In genomic region chr12:113332688-113333087, GRCh38 we compare ENCODE assay signal across 17 cellular contexts. TPM values are rescaled to one million over a fixed set of nuclear protein-coding genes. Genes with fewer than 3 reads are reported as not detected.
DNase-seq lines count a peak whose midpoint lies in the region; ATAC-seq and TF ChIP-seq lines count a peak whose summit lies in the region.
"Had no signal": no experiment of that assay in that cellular context is flagged by ENCODE, and none has a peak within 500 bp of the region (broad histone marks: within the 10 kb centered on the region; RNA-seq: fewer than 3 reads in every experiment).

No MANE protein-coding gene starts in this region.

- H3K27me3 Mint-ChIP-seq in CD8-positive, alpha-beta memory T cell = no peaks in the 10 kb centered on the region
- H3K27me3 Mint-ChIP-seq in neural crest cell (ENCODE audit: low read depth) = peaks cover 34% of the 10 kb centered on the region

- POLR2A ChIA-PET in CD8-positive, alpha-beta memory T cell (lab: Charles Lee) = no interaction called here

- intact Hi-C loops in colonic mucosa (cut with DNase I) = no loop called here

- H3K9me3 Mint-ChIP-seq in CD8-positive, alpha-beta memory T cell = no peaks in the 10 kb centered on the region
- H3K9me3 Mint-ChIP-seq in neural crest cell = no peaks in the 10 kb centered on the region
- H3K9me3 Mint-ChIP-seq: T-helper 2 cell treated with Interferon-gamma antibody and Interleukin-4, amounts not matched to agents 5 μg/mL and 100 μg/mL, for 36 hours had no signal

- H3K9me3 ChIP-seq in BLaER1 (no peaks in the 10 kb centered on the region), colonic mucosa (no peaks in the 10 kb centered on the region), Peyer's patch (no peaks in the 10 kb centered on the region)
- H3K9me3 ChIP-seq in CD8-positive, alpha-beta memory T cell (ENCODE audit: low read length) = no peaks in the 10 kb centered on the region

- no peak for ATAC-seq in GM21737 (IDR thresholded peaks at IDR 0.05; ENCODE audit: unreplicated experiment)
- no peak for ATAC-seq in GM21717 (IDR thresholded peaks at IDR 0.05; ENCODE audit: unreplicated experiment)

- H3K27ac ChIP-seq in BLaER1 (no peak overlapping the region), colonic mucosa (no peak overlapping the region), Peyer's patch (no peak overlapping the region)
- H3K27ac ChIP-seq in CD8-positive, alpha-beta memory T cell (ENCODE audit: low read depth, low read length) = no peak overlapping the region

- DNase-seq in CD8-positive, alpha-beta memory T cell = no peak
- DNase-seq in colonic mucosa (no peak), neural crest cell (ENCODE audit: low read depth, low spot score) (no peak), Peyer's patch (no peak), NCI-H128 (lab: John Stamatoyannopoulos, UW; ENCODE audit: unreplicated experiment) (no peak)
- DNase-seq: activated CD4-positive, alpha-beta T cell treated with anti-CD3 and anti-CD28 coated beads, Interleukin-2, amount 50 U/mL, for 1 hour; activated T-cell treated with anti-CD3 and anti-CD28 coated beads, Interleukin-2, amount 50 U/mL, for 48 hours; AML-193; aorta; EL; NCI-H2081 treated with DMSO at 0.1 percent for 48 hours; NCI-H82 had no signal

- peaks cover 15% of the 10 kb centered on the region; the same call in 1 of the 2 replicates for H3K36me3 ChIP-seq in BLaER1
- peaks cover 4% of the 10 kb centered on the region for H3K36me3 ChIP-seq in CD8-positive, alpha-beta memory T cell (ENCODE audit: insufficient read depth, low read length)
- no peaks in the 10 kb centered on the region for H3K36me3 ChIP-seq in colonic mucosa
- peaks cover 0 to 27% (median 0%) of the 10 kb centered on the region in 3 donors for H3K36me3 ChIP-seq in Peyer's patch

- H3K4me1 Mint-ChIP-seq in CD8-positive, alpha-beta memory T cell = peaks cover 33 to 70% (median 40%) of the 10 kb centered on the region in 3 donors
- peaks cover 3% of the 10 kb centered on the region for H3K4me1 Mint-ChIP-seq in neural crest cell

- H4K20me1 ChIP-seq in BLaER1 = peaks cover 9% of the 10 kb centered on the region; the same call in 1 of the 2 replicates

- H3K4me1 ChIP-seq in BLaER1 (peaks cover 28% of the 10 kb centered on the region), colonic mucosa (no peaks in the 10 kb centered on the region), Peyer's patch (peaks cover 0 to 15% (median 0%) of the 10 kb centered on the region in 4 donors)
- H3K4me1 ChIP-seq in CD8-positive, alpha-beta memory T cell (ENCODE audit: insufficient read depth, low read length) = peaks cover 22% of the 10 kb centered on the region

- H3K27ac Mint-ChIP-seq in CD8-positive, alpha-beta memory T cell = peak overlapping the region in 2 of 8 donors; percentile 69 to 76
- H3K27ac Mint-ChIP-seq in neural crest cell (ENCODE audit: unreplicated experiment) = no peak overlapping the region
- H3K27ac Mint-ChIP-seq: T-helper 2 cell treated with Interferon-gamma antibody and Interleukin-4, amounts not matched to agents 5 μg/mL and 100 μg/mL, for 36 hours had no signal

- H3K4me3 ChIP-seq in BLaER1 = no peak overlapping the region
- no peak overlapping the region for H3K4me3 ChIP-seq in CD8-positive, alpha-beta memory T cell (ENCODE audit: low read length)
- peak overlapping the region; percentile 85 for H3K4me3 ChIP-seq in colonic mucosa
- peak overlapping the region in 2 of 4 donors; percentile 64 for H3K4me3 ChIP-seq in Peyer's patch
- H3K4me3 ChIP-seq: lung had no signal

- peaks cover 6 to 52% (median 19%) of the 10 kb centered on the region in 3 donors for H3K36me3 Mint-ChIP-seq in CD8-positive, alpha-beta memory T cell
- no peaks in the 10 kb centered on the region for H3K36me3 Mint-ChIP-seq in neural crest cell (ENCODE audit: low read depth)

- CTCF ChIA-PET in CD8-positive, alpha-beta memory T cell (lab: Charles Lee) = interaction anchor here (0.5 kb wide), 1 partner anchor 129 kb away, joined by 4 read pairs; no protein-coding TSS in a partner anchor

- H3K4me3 Mint-ChIP-seq in CD8-positive, alpha-beta memory T cell = peak overlapping the region in 6 of 7 donors; percentile 13 to 98 (median 78)
- peak overlapping the region; percentile 55 for H3K4me3 Mint-ChIP-seq in neural crest cell

- H3K9ac ChIP-seq in BLaER1 (no peak overlapping the region), colonic mucosa (ENCODE audit: low read depth in 2 of 2, low read length in 2 of 2) (no peak overlapping the region)

- peak overlapping the region; percentile 96 for H3K4me2 ChIP-seq in BLaER1

- TF ChIP-seq CTCF in colonic mucosa (IDR thresholded peaks at IDR 0.05) = no peak
- no peak for TF ChIP-seq CTCF in neural crest cell (conservative IDR thresholded peaks at IDR 0.05)
- no peak for TF ChIP-seq CTCF in Peyer's patch (IDR thresholded peaks at IDR 0.05)

- no peak for TF ChIP-seq POLR2A in Peyer's patch (IDR thresholded peaks at IDR 0.05)

- H3K27me3 ChIP-seq in BLaER1 = peaks cover 10% of the 10 kb centered on the region; the same call in 1 of the 2 replicates
- no peaks in the 10 kb centered on the region for H3K27me3 ChIP-seq in CD8-positive, alpha-beta memory T cell (ENCODE audit: insufficient read depth, low read length, poor library complexity, severe bottlenecking)
- no peaks in the 10 kb centered on the region for H3K27me3 ChIP-seq in colonic mucosa
- no peaks in the 10 kb centered on the region for H3K27me3 ChIP-seq in Peyer's patch

RNA-seq across cellular contexts. Expression of gene SLC8B1, which starts 2.2 kb away (rescaled TPM):
- total RNA-seq in CD8-positive, alpha-beta memory T cell = 10 to 100 TPM; 14.9 to 16.8 TPM
- polyA plus RNA-seq in CD8-positive, alpha-beta memory T cell = 26.8 TPM
- 10 to 100 TPM; 34.3 to 44.1 TPM for total RNA-seq in colonic mucosa
- total RNA-seq in neural crest cell = 7.1 and 7.3 TPM in 2 replicates
- total RNA-seq in Peyer's patch = 100 to 1,000 TPM in 2 of 4 donors, 10 to 100 TPM in 2; 49.5 to 112 (median 101) TPM

RNA-seq across cellular contexts. Expression of gene PLBD2, which starts 25.7 kb away (rescaled TPM):
- total RNA-seq in CD8-positive, alpha-beta memory T cell = 10 to 100 TPM; 19.5 to 20.7 TPM
- 10.0 TPM for polyA plus RNA-seq in CD8-positive, alpha-beta memory T cell
- total RNA-seq in colonic mucosa = 10 to 100 TPM; 20.2 to 23.4 TPM
- total RNA-seq in neural crest cell = 33.4 and 36.6 TPM in 2 replicates
- total RNA-seq in Peyer's patch = 10 to 100 TPM; 17.0 to 32.4 (median 24.1) TPM
